Comparison of ENCODE assay signal across 8 cellular contexts in the genomic region with DNA sequence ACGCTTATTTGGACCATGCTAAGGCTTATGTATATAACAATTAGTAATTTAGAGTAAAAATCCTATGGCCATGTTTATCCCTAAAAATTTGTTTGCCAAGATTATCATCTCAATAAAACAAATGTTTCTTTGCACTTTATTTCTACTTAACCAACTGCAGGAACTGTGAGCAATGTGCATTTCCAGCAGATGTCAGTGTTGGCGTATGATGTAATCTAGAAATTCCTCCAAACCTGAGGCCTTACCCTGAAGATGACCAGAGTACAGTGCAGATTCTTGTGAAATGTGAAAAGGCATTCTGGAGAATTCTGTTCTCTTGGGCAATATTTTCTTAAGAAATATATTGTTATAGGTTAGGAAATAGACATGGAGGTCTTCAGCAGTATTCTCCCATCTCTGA.
DNase-seq lines count a peak whose midpoint lies in the region; ATAC-seq and TF ChIP-seq lines count a peak whose summit lies in the region.

No MANE protein-coding gene starts in this region.

- no peaks in the 10 kb centered on the region for H3K36me3 Mint-ChIP-seq in activated CD4-positive, alpha-beta T cell treated with anti-CD3 and anti-CD28 coated beads for 36 hours (ENCODE audit: low read depth)
- no peaks in the 10 kb centered on the region for H3K36me3 Mint-ChIP-seq in activated T-helper 17 cell treated with anti-CD3 and anti-CD28 coated beads, Interleukin-2, amount 50 U/mL, for 72 hours (ENCODE audit: low read depth)

- no peak for ATAC-seq in activated CD4-positive, alpha-beta T cell treated with anti-CD3 and anti-CD28 coated beads for 36 hours
- ATAC-seq in HG03097 (IDR thresholded peaks at IDR 0.05; ENCODE audit: low FRiP score, unreplicated experiment) = no peak
- no peak for ATAC-seq in activated T-helper 17 cell treated with anti-CD3 and anti-CD28 coated beads, Interleukin-2, amount 50 U/mL, for 72 hours (replicated peaks)

- intact Hi-C loops in activated CD4-positive, alpha-beta T cell treated with anti-CD3 and anti-CD28 coated beads for 36 hours (cut with DNase I, micrococcal nuclease) = loop anchor here (1.0 to 10.0 kb wide), 4 partner anchors 50 to 360 kb away; partner anchors contain the start of gene P2RY1 (in 1 of the 2)

- H3K4me3 Mint-ChIP-seq in activated CD4-positive, alpha-beta T cell treated with anti-CD3 and anti-CD28 coated beads for 36 hours = no peak overlapping the region
- H3K4me3 Mint-ChIP-seq in activated T-helper 17 cell treated with anti-CD3 and anti-CD28 coated beads, Interleukin-2, amount 50 U/mL, for 72 hours = no peak overlapping the region

- in situ Hi-C loops in astrocyte of the spinal cord (cut with HindIII; ENCODE audit: low sequenced_read_pairs) = no loop called here

- CTCF ChIA-PET in activated CD4-positive, alpha-beta T cell treated with anti-CD3 and anti-CD28 coated beads for 36 hours (lab: Charles Lee) = interaction anchor here (0.9 to 1.6 kb wide), 6 partner anchors 12 to 403 kb away, joined by 3 to 7 read pairs (median 4); no protein-coding TSS in a partner anchor

- H3K9me3 Mint-ChIP-seq in activated CD4-positive, alpha-beta T cell treated with anti-CD3 and anti-CD28 coated beads for 36 hours (ENCODE audit: low read depth) = peaks cover 4% of the 10 kb centered on the region
- H3K9me3 Mint-ChIP-seq in activated T-helper 17 cell treated with anti-CD3 and anti-CD28 coated beads, Interleukin-2, amount 50 U/mL, for 72 hours = no peaks in the 10 kb centered on the region

- H3K27ac Mint-ChIP-seq in activated CD4-positive, alpha-beta T cell treated with anti-CD3 and anti-CD28 coated beads for 36 hours = no peak overlapping the region
- no peak overlapping the region for H3K27ac Mint-ChIP-seq in activated T-helper 17 cell treated with anti-CD3 and anti-CD28 coated beads, Interleukin-2, amount 50 U/mL, for 72 hours

- TF ChIP-seq CTCF in HFF-Myc (IDR thresholded peaks at IDR 0.05; ENCODE audit: low read depth, low read length, missing control alignments) (peak; percentile 45), astrocyte of the spinal cord (IDR thresholded peaks at IDR 0.05; ENCODE audit: low read depth, low read length) (peak; percentile 70)

- H3K4me3 ChIP-seq in HFF-Myc (replicated peaks; ENCODE audit: low read depth, low read length) (no peak overlapping the region), astrocyte of the spinal cord (ENCODE audit: low read depth, low read length) (no peak overlapping the region)

- DNase-seq in activated CD4-positive, alpha-beta T cell treated with anti-CD3 and anti-CD28 coated beads for 36 hours = peak; percentile 30
- DNase-seq in activated CD4-positive, alpha-beta T cell treated with anti-CD3 and anti-CD28 coated beads for 1 hour = no peak
- DNase-seq in HFF-Myc (ENCODE audit: extremely low read depth, low read depth) (peak; percentile 26), NCI-H1105 treated with DMSO at 0.1 percent for 48 hours (lab: John Stamatoyannopoulos, UW) (peak; percentile 56), astrocyte of the spinal cord (ENCODE audit: low read depth, low spot score) (peak; percentile 71), left kidney (ENCODE audit: low read depth, low spot score) (peak; percentile 62)

- POLR2A ChIA-PET in activated CD4-positive, alpha-beta T cell treated with anti-CD3 and anti-CD28 coated beads for 36 hours (lab: Charles Lee) = no interaction called here

- H3K4me1 Mint-ChIP-seq in activated CD4-positive, alpha-beta T cell treated with anti-CD3 and anti-CD28 coated beads for 36 hours = peaks cover 9% of the 10 kb centered on the region
- H3K4me1 Mint-ChIP-seq in activated T-helper 17 cell treated with anti-CD3 and anti-CD28 coated beads, Interleukin-2, amount 50 U/mL, for 72 hours = peaks cover 12% of the 10 kb centered on the region

- no peaks in the 10 kb centered on the region for H3K27me3 Mint-ChIP-seq in activated CD4-positive, alpha-beta T cell treated with anti-CD3 and anti-CD28 coated beads for 36 hours
- no peaks in the 10 kb centered on the region for H3K27me3 Mint-ChIP-seq in activated T-helper 17 cell treated with anti-CD3 and anti-CD28 coated beads, Interleukin-2, amount 50 U/mL, for 72 hours
